ENCODE assay signal across 3 cellular contexts in genomic region chr4:86879641-86880040, GRCh38.
TF ChIP-seq lines count a peak whose summit lies in the region.

No MANE protein-coding gene starts in this region.

TF ChIP-seq in HCT116, 20 proteins besides CTCF, POLR2A, EP300 and RAD21:
- TF ChIP-seq FOSL1 (IDR thresholded peaks at IDR 0.05; ENCODE audit: low read depth), result no peak
- TF ChIP-seq CBX3 (IDR thresholded peaks at IDR 0.05; ENCODE audit: low read depth), result peak; percentile 48; the same call in 1 of the 2 replicates

TF ChIP-seq in HEK293T, 16 proteins besides CTCF, POLR2A, EP300 and RAD21:
- TF ChIP-seq FOXM1 (IDR thresholded peaks at IDR 0.05; ENCODE audit: borderline replicate concordance), result no peak
- peak; percentile 70; the same call in 1 of the 2 replicates for TF ChIP-seq ZNF384 (IDR thresholded peaks at IDR 0.05)

TF ChIP-seq in GM12878, 131 proteins besides CTCF, POLR2A, EP300 and RAD21:
- TF ChIP-seq USF1 (IDR thresholded peaks at IDR 0.05; ENCODE audit: borderline replicate concordance, extremely low read length, insufficient read depth, low read depth, low read length), result no peak
- TF ChIP-seq RB1 (IDR thresholded peaks at IDR 0.05; ENCODE audit: borderline replicate concordance), result no peak
- TF ChIP-seq ZSCAN29 (IDR thresholded peaks at IDR 0.05), result no peak
- TF ChIP-seq KAT2A (conservative IDR thresholded peaks at IDR 0.05; ENCODE audit: control insufficient read depth, low read depth, low read length), result no peak
- no peak for TF ChIP-seq PML (IDR thresholded peaks at IDR 0.05; ENCODE audit: low read length)
- no peak for TF ChIP-seq TAF1 (IDR thresholded peaks at IDR 0.05; ENCODE audit: borderline replicate concordance, low read depth, low read length)
- no peak for TF ChIP-seq SIN3A (IDR thresholded peaks at IDR 0.05; ENCODE audit: low read depth, low read length)
- TF ChIP-seq CBX5 (IDR thresholded peaks at IDR 0.05; ENCODE audit: low read depth), result peak; percentile 71; the same call in 1 of the 2 replicates
- no peak for TF ChIP-seq GABPA (IDR thresholded peaks at IDR 0.05; ENCODE audit: low read depth)
- no peak for TF ChIP-seq USF2 (IDR thresholded peaks at IDR 0.05; ENCODE audit: borderline replicate concordance, low read depth, low read length)
- TF ChIP-seq NR2C2 (IDR thresholded peaks at IDR 0.05; ENCODE audit: borderline replicate concordance, control insufficient read depth, insufficient read length, low read depth), result no peak
- no peak for TF ChIP-seq IKZF2 (IDR thresholded peaks at IDR 0.05)
- no peak for TF ChIP-seq BHLHE40 (IDR thresholded peaks at IDR 0.05; ENCODE audit: borderline replicate concordance in 1 of 2, low read depth in 2 of 2, low read length in 1 of 2)
- TF ChIP-seq ZNF274 (IDR thresholded peaks at IDR 0.05; ENCODE audit: insufficient read depth, insufficient read length), result no peak
- peak; percentile 18; the same call in 1 of the 2 replicates for TF ChIP-seq ZNF384 (IDR thresholded peaks at IDR 0.05; ENCODE audit: borderline replicate concordance, low read depth, low read length)
